In genomic region chr9:112787942-112788341, GRCh38 we compare ENCODE assay signal across 28 cellular contexts.
"Had no signal": no experiment of that assay in that cellular context is flagged by ENCODE, and none has a peak within 500 bp of the region (broad histone marks: within the 10 kb centered on the region; RNA-seq: fewer than 3 reads in every experiment).

No MANE protein-coding gene starts in this region.

- H3K4me3 Mint-ChIP-seq: activated CD8-positive, alpha-beta memory T cell treated with anti-CD3 and anti-CD28 coated beads, Interleukin-2, amount 10 ng/mL, durations not matched to agents 7 days and 5 days; activated CD8-positive, alpha-beta T cell treated with anti-CD3 and anti-CD28 coated beads, Interleukin-2, amount 10 ng/mL, durations not matched to agents 7 days and 5 days; central memory CD8-positive, alpha-beta T cell; nephron progenitor cell; WTC11 had no signal

- ATAC-seq: activated CD8-positive, alpha-beta memory T cell treated with anti-CD3 and anti-CD28 coated beads, Interleukin-2, amount 10 ng/mL, durations not matched to agents 7 days and 5 days; activated CD8-positive, alpha-beta T cell treated with anti-CD3 and anti-CD28 coated beads, Interleukin-2, amount 10 ng/mL, durations not matched to agents 7 days and 5 days; activated naive CD4-positive, alpha-beta T cell treated with anti-CD3 and anti-CD28 coated beads, Interleukin-2, amount 50 U/mL, for 72 hours; left colon; WTC11 had no signal

- H3K27ac Mint-ChIP-seq: activated CD8-positive, alpha-beta memory T cell treated with anti-CD3 and anti-CD28 coated beads, Interleukin-2, amount 10 ng/mL, durations not matched to agents 7 days and 5 days; activated CD8-positive, alpha-beta T cell treated with anti-CD3 and anti-CD28 coated beads, Interleukin-2, amount 10 ng/mL, durations not matched to agents 7 days and 5 days; activated naive CD4-positive, alpha-beta T cell treated with anti-CD3 and anti-CD28 coated beads, Interleukin-2, amount 50 U/mL, for 72 hours; activated T-helper 2 cell treated with anti-CD3 and anti-CD28 coated beads, Interferon-gamma antibody, Interleukin-2, Interleukin-4, amounts not matched to agents 10 μg/mL and 5 μg/mL and 100 μg/mL, durations not matched to agents 14 hours and 24 hours and 36 hours; nephron progenitor cell; progenitor cell of endocrine pancreas; WTC11 had no signal

- H3K27ac ChIP-seq: epithelial cell of prostate, esophagus squamous epithelium, ovary, suprapubic skin had no signal

- FAIRE-seq: bronchial epithelial cell, colon, endometrium, frontal cortex, keratinocyte, urothelium cell line had no signal

- H3K36me3 ChIP-seq: esophagus squamous epithelium, ovary, sigmoid colon, suprapubic skin, tibial artery had no signal

- H3K27me3 ChIP-seq: esophagus squamous epithelium, ovary, sigmoid colon, suprapubic skin, tibial artery had no signal

- H3K4me3 ChIP-seq: esophagus squamous epithelium, ovary, sigmoid colon, suprapubic skin, tibial artery had no signal

- H3K36me3 Mint-ChIP-seq: activated CD8-positive, alpha-beta memory T cell treated with anti-CD3 and anti-CD28 coated beads, Interleukin-2, amount 10 ng/mL, durations not matched to agents 7 days and 5 days; WTC11 had no signal

- H3K4me1 ChIP-seq: suprapubic skin had no signal

- H3K9me3 ChIP-seq: esophagus squamous epithelium, ovary, sigmoid colon, suprapubic skin, tibial artery had no signal

- H3K27me3 Mint-ChIP-seq: activated CD8-positive, alpha-beta memory T cell treated with anti-CD3 and anti-CD28 coated beads, Interleukin-2, amount 10 ng/mL, durations not matched to agents 7 days and 5 days; central memory CD8-positive, alpha-beta T cell; progenitor cell of endocrine pancreas had no signal

- H3K9me3 Mint-ChIP-seq: activated T-helper 2 cell treated with anti-CD3 and anti-CD28 coated beads, Interferon-gamma antibody, Interleukin-2, Interleukin-4, amounts not matched to agents 10 μg/mL and 5 μg/mL and 100 μg/mL, durations not matched to agents 14 hours and 24 hours and 36 hours; central memory CD8-positive, alpha-beta T cell; nephron progenitor cell; WTC11 had no signal

- DNase-seq: activated CD8-positive, alpha-beta memory T cell treated with anti-CD3 and anti-CD28 coated beads, Interleukin-2, amount 10 ng/mL, durations not matched to agents 7 days and 5 days; activated CD8-positive, alpha-beta T cell treated with anti-CD3 and anti-CD28 coated beads, Interleukin-2, amount 10 ng/mL, durations not matched to agents 7 days and 5 days; activated T-cell treated with anti-CD3 and anti-CD28 coated beads, Interleukin-2, amount 50 U/mL, for 48 hours; effector CD8-positive, alpha-beta T cell; esophagus squamous epithelium; left colon; mesendoderm; nephron progenitor cell; ovary; sigmoid colon; stimulated activated CD4-positive, alpha-beta T cell treated with anti-CD3 and anti-CD28 coated beads, Interleukin-15, amount 100 ng/mL, for 24 hours; stimulated activated CD4-positive, alpha-beta T cell treated with anti-CD3 and anti-CD28 coated beads, Interleukin-2, amount 100 ng/mL, for 24 hours; stimulated activated naive CD4-positive, alpha-beta T cell; T-helper 2 cell; tibial artery had no signal
